Comparison of ENCODE assay signal across 8 cellular contexts in genomic region chr12:7092229-7092985, GRCh38. TPM values are rescaled to one million over a fixed set of nuclear protein-coding genes. Genes with fewer than 3 reads are reported as not detected.
DNase-seq lines count a peak whose midpoint lies in the region; ATAC-seq, FAIRE-seq and TF ChIP-seq lines count a peak whose summit lies in the region.

Gene C1R, minus strand, starts transcription at chr12:7092445. Its CDS starts 57 bp downstream, at chr12:7092388.

- FAIRE-seq in G401.6 (lab: Jason Lieb, UNC): peak; percentile 85

- peak; percentile 17 to 34 for DNase-seq in Kasumi-1 (lab: John Stamatoyannopoulos, UW)
- peak; percentile 45 for DNase-seq in T1000 (lab: John Stamatoyannopoulos, UW)
- DNase-seq in astrocyte of the spinal cord (ENCODE audit: low read depth, low spot score): peak; percentile 82
- peak in 37 of 51 donors; percentile 5 to 62 (median 29) for DNase-seq in hypothalamus (lab: John Stamatoyannopoulos, UW)
- peak; percentile 92 for DNase-seq in sciatic nerve (ENCODE audit: low spot score)

- in situ Hi-C loops in astrocyte of the spinal cord (cut with HindIII; ENCODE audit: low sequenced_read_pairs): no loop called here

- TF ChIP-seq CTCF in astrocyte of the spinal cord (IDR thresholded peaks at IDR 0.05; ENCODE audit: low read depth, low read length): peak; percentile 91

- peak; percentile 91 for ATAC-seq in sciatic nerve
- no peak for ATAC-seq in GM21528 (IDR thresholded peaks at IDR 0.05; ENCODE audit: low FRiP score, unreplicated experiment)
- no peak for ATAC-seq in GM21717 (IDR thresholded peaks at IDR 0.05; ENCODE audit: unreplicated experiment)

- intact Hi-C loops in sciatic nerve (cut with DNase I): no loop called here

- H3K4me3 ChIP-seq in astrocyte of the spinal cord (ENCODE audit: low read depth, low read length): peak within 1 kb of the TSS; percentile 44

RNA-seq across cellular contexts. Expression of gene C1R, which starts in this region (rescaled TPM):
- total RNA-seq in sciatic nerve: 628 TPM

Comparison
In these comparisons a context has a peak if more than half of its experiments do, and no peak if none do; other contexts are left out.
1. DNase-seq: peak in every context shown above with its lines; median percentile 92 in sciatic nerve; 82 in astrocyte of the spinal cord; 45 in T1000; 29 in hypothalamus; 26 in Kasumi-1.